Comparison of ENCODE assay signal across 10 cellular contexts in genomic region chr7:103065666-103066065, GRCh38. TPM values are rescaled to one million over a fixed set of nuclear protein-coding genes. Genes with fewer than 3 reads are reported as not detected.
DNase-seq lines count a peak whose midpoint lies in the region; ATAC-seq and TF ChIP-seq lines count a peak whose summit lies in the region.
"Had no signal": no experiment of that assay in that cellular context is flagged by ENCODE, and none has a peak within 500 bp of the region (broad histone marks: within the 10 kb centered on the region; RNA-seq: fewer than 3 reads in every experiment).

No MANE protein-coding gene starts in this region.

- peaks cover 0 to 14% (median 4%) of the 10 kb centered on the region in 5 experiments for H3K9me3 Mint-ChIP-seq in brain
- H3K9me3 Mint-ChIP-seq: central memory CD8-positive, alpha-beta T cell; stimulated activated naive CD8-positive, alpha-beta T cell treated with anti-CD3 and anti-CD28 coated beads, Interleukin-15, Interleukin-2, amounts not matched to agents 100 ng/mL and 50 ng/mL, for 24 hours had no signal

- H3K4ac ChIP-seq in mesendoderm (ENCODE audit: low read depth, low read length): no peak overlapping the region

- no peak overlapping the region for H3K4me3 ChIP-seq in mesendoderm (ENCODE audit: low read length)

- H3K9ac ChIP-seq in mesendoderm (ENCODE audit: low read length): no peak overlapping the region

- H3K36me3 Mint-ChIP-seq in T-helper 17 cell (ENCODE audit: low read depth) (peaks cover 5% of the 10 kb centered on the region), brain (peaks cover 10% of the 10 kb centered on the region)

- peak; percentile 16 to 32 for TF ChIP-seq CTCF in brain (conservative IDR thresholded peaks at IDR 0.05)

- no peaks in the 10 kb centered on the region for H3K9me3 ChIP-seq in T-helper 17 cell (ENCODE audit: control insufficient read depth, low read length, poor library complexity, severe bottlenecking)

- peaks cover 6% of the 10 kb centered on the region for H3K27me3 Mint-ChIP-seq in T-helper 17 cell
- peaks cover 4% of the 10 kb centered on the region for H3K27me3 Mint-ChIP-seq in brain
- H3K27me3 Mint-ChIP-seq: central memory CD8-positive, alpha-beta T cell; stimulated activated naive CD8-positive, alpha-beta T cell treated with anti-CD3 and anti-CD28 coated beads, Interleukin-15, Interleukin-2, amounts not matched to agents 100 ng/mL and 50 ng/mL, for 24 hours had no signal

- no peak overlapping the region for H3K4me2 ChIP-seq in mesendoderm (ENCODE audit: low read length)

- H3K79me1 ChIP-seq in mesendoderm (ENCODE audit: low read length): no peaks in the 10 kb centered on the region

- peak; percentile 24 for DNase-seq in NCI-H2227 (lab: John Stamatoyannopoulos, UW; ENCODE audit: unreplicated experiment)
- no peak for DNase-seq in NCI-H2227 treated with DMSO at 0.1 percent for 48 hours (lab: John Stamatoyannopoulos, UW)
- DNase-seq in HT1080 (ENCODE audit: low read depth): peak; percentile 61
- DNase-seq in T-helper 17 cell: peak in 2 of 3 donors; percentile 12 to 22
- peak; percentile 69 for DNase-seq in mesendoderm

- no peak overlapping the region for H3K27ac Mint-ChIP-seq in T-helper 17 cell
- no peak overlapping the region for H3K27ac Mint-ChIP-seq in brain
- H3K27ac Mint-ChIP-seq: stimulated activated naive CD8-positive, alpha-beta T cell treated with anti-CD3 and anti-CD28 coated beads, Interleukin-15, Interleukin-2, amounts not matched to agents 100 ng/mL and 50 ng/mL, for 24 hours had no signal

- H3K36me3 ChIP-seq in mesendoderm (ENCODE audit: control insufficient read depth, insufficient read depth, low read length): no peaks in the 10 kb centered on the region

- no CpG with 5 or more reads among the region's 1 CpG for WGBS in mesendoderm (ENCODE audit: extremely low coverage, insufficient coverage, low lambda C conversion rate)

- no peak overlapping the region for H2BK120ac ChIP-seq in mesendoderm (ENCODE audit: low read depth, low read length)

- H3K27me3 ChIP-seq in mesendoderm (ENCODE audit: insufficient read depth, low read length, poor library complexity): no peaks in the 10 kb centered on the region

- ATAC-seq in T-helper 17 cell (peak; percentile 57), GM19324 (IDR thresholded peaks at IDR 0.05; ENCODE audit: low FRiP score, unreplicated experiment) (no peak), GM18520 (IDR thresholded peaks at IDR 0.05; ENCODE audit: unreplicated experiment) (no peak)

- H3K18ac ChIP-seq in mesendoderm (ENCODE audit: low read length): no peak overlapping the region

- H2AK5ac ChIP-seq in mesendoderm (ENCODE audit: low read length): no peak overlapping the region

- H3K4me3 Mint-ChIP-seq in T-helper 17 cell (no peak overlapping the region), brain (no peak overlapping the region)
- H3K4me3 Mint-ChIP-seq: central memory CD8-positive, alpha-beta T cell; stimulated activated naive CD8-positive, alpha-beta T cell treated with anti-CD3 and anti-CD28 coated beads, Interleukin-15, Interleukin-2, amounts not matched to agents 100 ng/mL and 50 ng/mL, for 24 hours had no signal

- no peak overlapping the region for H4K5ac ChIP-seq in mesendoderm (ENCODE audit: low read length)

- H4K8ac ChIP-seq in mesendoderm (ENCODE audit: low read depth, low read length): no peak overlapping the region

- H3K79me2 ChIP-seq in mesendoderm (ENCODE audit: control insufficient read depth, insufficient read depth, low read length): no peaks in the 10 kb centered on the region

- H2BK15ac ChIP-seq in mesendoderm (replicated peaks; ENCODE audit: low read depth): no peak overlapping the region

- H3K56ac ChIP-seq in mesendoderm (ENCODE audit: low read length): no peak overlapping the region

- H2BK5ac ChIP-seq in mesendoderm (ENCODE audit: low read length): no peak overlapping the region

- H3K4me1 Mint-ChIP-seq in T-helper 17 cell: peaks cover 2% of the 10 kb centered on the region
- H3K4me1 Mint-ChIP-seq in brain: no peaks in the 10 kb centered on the region
- H3K4me1 Mint-ChIP-seq: central memory CD8-positive, alpha-beta T cell had no signal

- no peak overlapping the region for H3K23ac ChIP-seq in mesendoderm (ENCODE audit: low read length)

- no peak overlapping the region for H3K27ac ChIP-seq in mesendoderm (ENCODE audit: low read depth, low read length)

- no peaks in the 10 kb centered on the region for H3K4me1 ChIP-seq in mesendoderm (ENCODE audit: control insufficient read depth, low read depth, low read length)

RNA-seq across cellular contexts. Expression of gene FBXL13, which starts 8.9 kb away (rescaled TPM):
- total RNA-seq in HT1080 (2014; rRNA removed; shearing (Covaris generic)): 0.20 and 0.56 TPM in 2 replicates
- polyA plus RNA-seq in HT1080 (2015; cell fraction: cytosol; rRNA removed): 0.21 and 0.45 TPM in 2 replicates
- polyA plus RNA-seq in HT1080 (2015; cell fraction: nucleus; rRNA removed): 0.64 and 0.75 TPM in 2 replicates
- 1 to 10 TPM; 1.3 to 1.4 TPM for total RNA-seq in T-helper 17 cell
- 0.24 TPM for polyA plus RNA-seq in brain (ENCODE audit: insufficient read depth, low read depth, low replicate concordance)
- polyA plus RNA-seq in mesendoderm (2013, experiment 1 of 2): 1.4 TPM
- 1.8 TPM for polyA plus RNA-seq in mesendoderm (2013, experiment 2 of 2)

RNA-seq across cellular contexts. Expression of gene ARMC10, which starts 9.3 kb away (rescaled TPM):
- total RNA-seq in HT1080 (2014; rRNA removed; shearing (Covaris generic)): 47.3 and 52.8 TPM in 2 replicates
- polyA plus RNA-seq in HT1080 (2015; cell fraction: cytosol; rRNA removed): 52.8 and 57.7 TPM in 2 replicates
- 20.5 and 20.7 TPM in 2 replicates for polyA plus RNA-seq in HT1080 (2015; cell fraction: nucleus; rRNA removed)
- total RNA-seq in T-helper 17 cell: 10 to 100 TPM; 14.6 to 16.0 TPM
- 39.0 TPM for polyA plus RNA-seq in brain (ENCODE audit: insufficient read depth, low read depth, low replicate concordance)
- 26.5 TPM for polyA plus RNA-seq in mesendoderm (2013, experiment 1 of 2)
- 27.7 TPM for polyA plus RNA-seq in mesendoderm (2013, experiment 2 of 2)
